ENCODE assay signal across 10 cellular contexts in the genomic region with DNA sequence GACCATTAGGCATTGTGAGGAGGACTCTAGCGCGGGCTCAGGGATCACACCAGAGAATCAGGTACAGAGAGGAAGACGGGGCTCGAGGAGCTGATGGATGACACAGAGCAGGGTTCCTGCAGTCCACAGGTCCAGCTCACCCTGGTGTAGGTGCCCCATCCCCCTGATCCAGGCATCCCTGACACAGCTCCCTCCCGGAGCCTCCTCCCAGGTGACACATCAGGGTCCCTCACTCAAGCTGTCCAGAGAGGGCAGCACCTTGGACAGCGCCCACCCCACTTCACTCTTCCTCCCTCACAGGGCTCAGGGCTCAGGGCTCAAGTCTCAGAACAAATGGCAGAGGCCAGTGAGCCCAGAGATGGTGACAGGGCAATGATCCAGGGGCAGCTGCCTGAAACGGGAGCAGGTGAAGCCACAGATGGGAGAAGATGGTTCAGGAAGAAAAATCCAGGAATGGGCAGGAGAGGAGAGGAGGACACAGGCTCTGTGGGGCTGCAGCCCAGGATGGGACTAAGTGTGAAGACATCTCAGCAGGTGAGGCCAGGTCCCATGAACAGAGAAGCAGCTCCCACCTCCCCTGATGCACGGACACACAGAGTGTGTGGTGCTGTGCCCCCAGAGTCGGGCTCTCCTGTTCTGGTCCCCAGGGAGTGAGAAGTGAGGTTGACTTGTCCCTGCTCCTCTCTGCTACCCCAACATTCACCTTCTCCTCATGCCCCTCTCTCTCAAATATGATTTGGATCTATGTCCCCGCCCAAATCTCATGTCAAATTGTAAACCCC. TPM values are rescaled to one million over a fixed set of nuclear protein-coding genes. Genes with fewer than 3 reads are reported as not detected.
A peak's percentile ranks its signal among the peaks of the same experiment; 100 is the strongest.
DNase-seq lines count a peak whose midpoint lies in the region; ATAC-seq and TF ChIP-seq lines count a peak whose summit lies in the region.
"Had no signal": no experiment of that assay in that cellular context is flagged by ENCODE, and none has a peak within 500 bp of the region (broad histone marks: within the 10 kb centered on the region; RNA-seq: fewer than 3 reads in every experiment).

No MANE protein-coding gene starts in this region.

- H3K27ac ChIP-seq in RWPE1 = no peak overlapping the region

- H3K4me3 ChIP-seq in cardiac fibroblast (replicated peaks in 1 of 2; ENCODE audit: low read depth in 2 of 2, low read length in 2 of 2) = no peak overlapping the region

- H3K27me3 Mint-ChIP-seq in glutamatergic neuron (ENCODE audit: unreplicated experiment) = peaks cover 12% of the 10 kb centered on the region

- CTCF ChIA-PET in RWPE1 (lab: Yijun Ruan, JAX) = interaction anchor here (0.6 to 1.7 kb wide), 3 partner anchors 14 to 110 kb away, joined by 3 to 5 read pairs (median 3); no protein-coding TSS in a partner anchor

- H3K4me1 Mint-ChIP-seq in glutamatergic neuron (ENCODE audit: low read depth, unreplicated experiment) = no peaks in the 10 kb centered on the region
- H3K4me1 Mint-ChIP-seq: mesothelial cell of epicardium had no signal

- no peak overlapping the region for H3K27ac Mint-ChIP-seq in glutamatergic neuron (ENCODE audit: unreplicated experiment)
- H3K27ac Mint-ChIP-seq: mesothelial cell of epicardium, T-cell had no signal

- no peaks in the 10 kb centered on the region for H3K36me3 Mint-ChIP-seq in glutamatergic neuron (ENCODE audit: unreplicated experiment)
- H3K36me3 Mint-ChIP-seq: T-cell had no signal

- POLR2A ChIA-PET in RWPE1 (lab: Yijun Ruan, JAX; ENCODE audit: low non-redundant PET) = no interaction called here

- DNase-seq in H4 (ENCODE audit: low spot score) (peak; percentile 21), RWPE1 (ENCODE audit: low spot score) (peak; percentile 26), cardiac fibroblast (ENCODE audit: low read depth in 2 of 2) (peak; percentile 4 to 8), sciatic nerve (ENCODE audit: low spot score) (peak; percentile 56), NCI-H1436 (lab: John Stamatoyannopoulos, UW) (no peak), glutamatergic neuron (no peak)

- no peak overlapping the region for H3K4me3 Mint-ChIP-seq in glutamatergic neuron (ENCODE audit: unreplicated experiment)
- H3K4me3 Mint-ChIP-seq: mesothelial cell of epicardium, T-cell had no signal

- intact Hi-C loops in sciatic nerve (cut with DNase I) = no loop called here

- no peak for TF ChIP-seq CTCF in RWPE1 (conservative IDR thresholded peaks at IDR 0.05; ENCODE audit: low read depth)
- TF ChIP-seq CTCF in cardiac fibroblast (IDR thresholded peaks at IDR 0.05; ENCODE audit: low read depth, low read length) = no peak
- TF ChIP-seq CTCF in glutamatergic neuron (IDR thresholded peaks at IDR 0.05; ENCODE audit: partially characterized antibody, unreplicated experiment) = no peak

- ATAC-seq in sciatic nerve (no peak), HG03139 (IDR thresholded peaks at IDR 0.05; ENCODE audit: unreplicated experiment) (no peak), GM19395 (IDR thresholded peaks at IDR 0.05; ENCODE audit: unreplicated experiment) (no peak)

- no peaks in the 10 kb centered on the region for H3K9me3 Mint-ChIP-seq in glutamatergic neuron (ENCODE audit: unreplicated experiment)
- H3K9me3 Mint-ChIP-seq: T-cell had no signal

RNA-seq across cellular contexts. Expression of a gene that starts 2.8 kb away (rescaled TPM):
- not detected in 2 replicates for total RNA-seq in H4 (2014; rRNA removed; shearing (Covaris generic))
- total RNA-seq in sciatic nerve = 0.22 TPM
- total RNA-seq in glutamatergic neuron (ENCODE audit: unreplicated experiment) = not detected
- total RNA-seq: mesothelial cell of epicardium had no signal

RNA-seq across cellular contexts. Expression of a gene that starts 17.5 kb away (rescaled TPM):
- not detected in 2 replicates for total RNA-seq in H4 (2014; rRNA removed; shearing (Covaris generic))
- total RNA-seq in sciatic nerve (not detected), glutamatergic neuron (ENCODE audit: unreplicated experiment) (not detected)
- total RNA-seq: mesothelial cell of epicardium, T-cell had no signal

RNA-seq across cellular contexts. Expression of a gene that starts 49.7 kb away (rescaled TPM):
- not detected in 2 replicates for total RNA-seq in H4 (2014; rRNA removed; shearing (Covaris generic))
- total RNA-seq in sciatic nerve (1.1 TPM), glutamatergic neuron (ENCODE audit: unreplicated experiment) (0.20 TPM)
- total RNA-seq: mesothelial cell of epicardium had no signal

Comparison
In these comparisons a context has a peak if more than half of its experiments do, and no peak if none do; other contexts are left out.
1. DNase-seq: peak in H4 (single experiment), RWPE1 (single experiment), cardiac fibroblast (2 of 2) and sciatic nerve (single experiment); none in NCI-H1436 (single experiment) and glutamatergic neuron (single experiment).